8 cellular contexts compared by ENCODE assay signal in genomic region chr22:37050913-37051628, GRCh38. TPM values are rescaled to one million over a fixed set of nuclear protein-coding genes. Genes with fewer than 3 reads are reported as not detected.
DNase-seq lines count a peak whose midpoint lies in the region; ATAC-seq lines count a peak whose summit lies in the region.

No MANE protein-coding gene starts in this region.

- ATAC-seq in aorta (ENCODE audit: low FRiP score), result no peak

- intact Hi-C loops in activated T-helper 1 cell treated with anti-CD3 and anti-CD28 coated beads, Interleukin-12 subunit alpha, Interleukin-12 subunit beta, Interleukin-2, Interleukin-4 antibody, amounts not matched to agents 30 ng/mL and 10 ng/mL and 1 ng/mL, durations not matched to agents 14 hours and 24 hours and 36 hours (cut with micrococcal nuclease), result loop anchor here (1.0 kb wide), 1 partner anchor 275 kb away; the partner anchor contains the start of gene IFT27
- intact Hi-C loops in aorta (cut with DNase I), result no loop called here

- H3K9me3 ChIP-seq in iPS-18c (ENCODE audit: control insufficient read depth, insufficient read depth, low read length) (no peaks in the 10 kb centered on the region), stomach smooth muscle (ENCODE audit: control insufficient read depth in 2 of 2, low read length in 2 of 2) (no peaks in the 10 kb centered on the region), aorta (ENCODE audit: control insufficient read depth, low read length) (no peaks in the 10 kb centered on the region)

- DNase-seq in T-helper 2 cell treated with Interferon-gamma antibody and Interleukin-4, amounts not matched to agents 5 μg/mL and 100 μg/mL, for 36 hours (ENCODE audit: low spot score), result no peak
- DNase-seq in T-helper 2 cell (no peak), SHP77 treated with DMSO at 0.1 percent for 48 hours (lab: John Stamatoyannopoulos, UW) (no peak), aorta (no peak), NCI-H510A treated with DMSO at 0.1 percent for 48 hours (lab: John Stamatoyannopoulos, UW) (no peak)
- DNase-seq in activated T-helper 1 cell treated with anti-CD3 and anti-CD28 coated beads, Interleukin-12 subunit alpha, Interleukin-12 subunit beta, Interleukin-2, Interleukin-4 antibody, amounts not matched to agents 30 ng/mL and 10 ng/mL and 1 ng/mL, durations not matched to agents 14 hours and 24 hours and 36 hours (ENCODE audit: low spot score), result no peak

- H3K4me3 ChIP-seq in iPS-18c (ENCODE audit: insufficient read depth, low read depth, low read length), result peak overlapping the region; percentile 82
- peak overlapping the region; percentile 49 to 79 for H3K4me3 ChIP-seq in stomach smooth muscle (ENCODE audit: low read length in 2 of 2)
- H3K4me3 ChIP-seq in aorta (ENCODE audit: low read length in 2 of 2), result peak overlapping the region in 1 of 2 donors; percentile 74

- no peaks in the 10 kb centered on the region for H3K9me3 Mint-ChIP-seq in T-helper 2 cell treated with Interferon-gamma antibody and Interleukin-4, amounts not matched to agents 5 μg/mL and 100 μg/mL, for 36 hours
- H3K9me3 Mint-ChIP-seq in activated T-helper 1 cell treated with anti-CD3 and anti-CD28 coated beads, Interleukin-12 subunit alpha, Interleukin-12 subunit beta, Interleukin-2, Interleukin-4 antibody, amounts not matched to agents 30 ng/mL and 10 ng/mL and 1 ng/mL, durations not matched to agents 14 hours and 24 hours and 36 hours, result no peaks in the 10 kb centered on the region

- H3K36me3 Mint-ChIP-seq in T-helper 2 cell treated with Interferon-gamma antibody and Interleukin-4, amounts not matched to agents 5 μg/mL and 100 μg/mL, for 36 hours (ENCODE audit: low read depth), result no peaks in the 10 kb centered on the region
- peaks cover 4% of the 10 kb centered on the region for H3K36me3 Mint-ChIP-seq in activated T-helper 1 cell treated with anti-CD3 and anti-CD28 coated beads, Interleukin-12 subunit alpha, Interleukin-12 subunit beta, Interleukin-2, Interleukin-4 antibody, amounts not matched to agents 30 ng/mL and 10 ng/mL and 1 ng/mL, durations not matched to agents 14 hours and 24 hours and 36 hours (ENCODE audit: low read depth)

- H3K4me1 ChIP-seq in stomach smooth muscle (ENCODE audit: control insufficient read depth, insufficient read depth, low read length) (peaks cover 9% of the 10 kb centered on the region), aorta (ENCODE audit: control insufficient read depth in 1 of 2, insufficient read depth in 2 of 2, low read length in 2 of 2) (no peaks in the 10 kb centered on the region)

- no peak overlapping the region for H3K9ac ChIP-seq in stomach smooth muscle (ENCODE audit: low read length in 2 of 2)

- peaks cover 7 to 8% of the 10 kb centered on the region in 2 donors for H3K36me3 ChIP-seq in stomach smooth muscle (ENCODE audit: control insufficient read depth in 2 of 2, insufficient read depth in 2 of 2, low read length in 2 of 2)
- peaks cover 0 to 2% of the 10 kb centered on the region in 2 donors for H3K36me3 ChIP-seq in aorta (ENCODE audit: control insufficient read depth in 1 of 2, insufficient read depth in 2 of 2, low read length in 1 of 2)

- no peaks in the 10 kb centered on the region for H3K27me3 Mint-ChIP-seq in T-helper 2 cell treated with Interferon-gamma antibody and Interleukin-4, amounts not matched to agents 5 μg/mL and 100 μg/mL, for 36 hours (ENCODE audit: low read depth)
- H3K27me3 Mint-ChIP-seq in activated T-helper 1 cell treated with anti-CD3 and anti-CD28 coated beads, Interleukin-12 subunit alpha, Interleukin-12 subunit beta, Interleukin-2, Interleukin-4 antibody, amounts not matched to agents 30 ng/mL and 10 ng/mL and 1 ng/mL, durations not matched to agents 14 hours and 24 hours and 36 hours (ENCODE audit: insufficient read depth), result peaks cover 1% of the 10 kb centered on the region

- H3K27ac Mint-ChIP-seq in T-helper 2 cell treated with Interferon-gamma antibody and Interleukin-4, amounts not matched to agents 5 μg/mL and 100 μg/mL, for 36 hours, result no peak overlapping the region
- peak overlapping the region; percentile 68 for H3K27ac Mint-ChIP-seq in activated T-helper 1 cell treated with anti-CD3 and anti-CD28 coated beads, Interleukin-12 subunit alpha, Interleukin-12 subunit beta, Interleukin-2, Interleukin-4 antibody, amounts not matched to agents 30 ng/mL and 10 ng/mL and 1 ng/mL, durations not matched to agents 14 hours and 24 hours and 36 hours

- WGBS in aorta, 2 donors, result 22 to 24% methylated on average over 22 of the region's 22 CpGs

- H3K4me3 Mint-ChIP-seq in T-helper 2 cell treated with Interferon-gamma antibody and Interleukin-4, amounts not matched to agents 5 μg/mL and 100 μg/mL, for 36 hours, result peak overlapping the region; percentile 65
- H3K4me3 Mint-ChIP-seq in activated T-helper 1 cell treated with anti-CD3 and anti-CD28 coated beads, Interleukin-12 subunit alpha, Interleukin-12 subunit beta, Interleukin-2, Interleukin-4 antibody, amounts not matched to agents 30 ng/mL and 10 ng/mL and 1 ng/mL, durations not matched to agents 14 hours and 24 hours and 36 hours, result peak overlapping the region; percentile 75

- H3K27ac ChIP-seq in stomach smooth muscle (ENCODE audit: low read length), result no peak overlapping the region
- H3K27ac ChIP-seq in aorta (ENCODE audit: low read depth in 1 of 2, low read length in 2 of 2), result no peak overlapping the region

- no peaks in the 10 kb centered on the region for H3K27me3 ChIP-seq in stomach smooth muscle (ENCODE audit: control insufficient read depth in 1 of 2, insufficient read depth in 2 of 2, low read length in 2 of 2)
- H3K27me3 ChIP-seq in aorta (ENCODE audit: control insufficient read depth in 1 of 2, insufficient read depth in 2 of 2, low read length in 1 of 2), result no peaks in the 10 kb centered on the region

- peaks cover 8% of the 10 kb centered on the region for H3K4me1 Mint-ChIP-seq in T-helper 2 cell treated with Interferon-gamma antibody and Interleukin-4, amounts not matched to agents 5 μg/mL and 100 μg/mL, for 36 hours (ENCODE audit: low read depth)
- peaks cover 9% of the 10 kb centered on the region for H3K4me1 Mint-ChIP-seq in activated T-helper 1 cell treated with anti-CD3 and anti-CD28 coated beads, Interleukin-12 subunit alpha, Interleukin-12 subunit beta, Interleukin-2, Interleukin-4 antibody, amounts not matched to agents 30 ng/mL and 10 ng/mL and 1 ng/mL, durations not matched to agents 14 hours and 24 hours and 36 hours (ENCODE audit: low read depth)

RNA-seq across cellular contexts. Expression of gene KCTD17, which starts 0.5 kb away (rescaled TPM):
- total RNA-seq in activated T-helper 1 cell treated with anti-CD3 and anti-CD28 coated beads, Interleukin-12 subunit alpha, Interleukin-12 subunit beta, Interleukin-2, Interleukin-4 antibody, amounts not matched to agents 30 ng/mL and 10 ng/mL and 1 ng/mL, durations not matched to agents 14 hours and 24 hours and 36 hours, result 65.4 and 68.1 TPM in 2 replicates
- total RNA-seq in aorta, result 10 to 100 TPM; 21.0 to 27.5 TPM
- 10 to 100 TPM; 15.2 to 20.5 TPM for polyA plus RNA-seq in aorta

RNA-seq across cellular contexts. Expression of gene MPST, which starts 31.5 kb away (rescaled TPM):
- total RNA-seq in activated T-helper 1 cell treated with anti-CD3 and anti-CD28 coated beads, Interleukin-12 subunit alpha, Interleukin-12 subunit beta, Interleukin-2, Interleukin-4 antibody, amounts not matched to agents 30 ng/mL and 10 ng/mL and 1 ng/mL, durations not matched to agents 14 hours and 24 hours and 36 hours, result 18.0 and 20.1 TPM in 2 replicates
- 10 to 100 TPM; 30.8 to 38.6 TPM for total RNA-seq in aorta
- polyA plus RNA-seq in aorta, result 100 to 1,000 TPM in 1 of 2 donors, 10 to 100 TPM in 1; 55.1 to 102 TPM

RNA-seq across cellular contexts. Expression of gene TST, which starts 31.8 kb away (rescaled TPM):
- total RNA-seq in activated T-helper 1 cell treated with anti-CD3 and anti-CD28 coated beads, Interleukin-12 subunit alpha, Interleukin-12 subunit beta, Interleukin-2, Interleukin-4 antibody, amounts not matched to agents 30 ng/mL and 10 ng/mL and 1 ng/mL, durations not matched to agents 14 hours and 24 hours and 36 hours, result 6.9 and 8.2 TPM in 2 replicates
- 1 to 10 TPM; 9.7 to 10.0 TPM for total RNA-seq in aorta
- polyA plus RNA-seq in aorta, result 10 to 100 TPM; 26.8 to 61.7 TPM

RNA-seq across cellular contexts. Expression of gene TMPRSS6, which starts 58.4 kb away (rescaled TPM):
- total RNA-seq in activated T-helper 1 cell treated with anti-CD3 and anti-CD28 coated beads, Interleukin-12 subunit alpha, Interleukin-12 subunit beta, Interleukin-2, Interleukin-4 antibody, amounts not matched to agents 30 ng/mL and 10 ng/mL and 1 ng/mL, durations not matched to agents 14 hours and 24 hours and 36 hours, result 2.3 and 3.3 TPM in 2 replicates
- not detected for total RNA-seq in aorta
- polyA plus RNA-seq in aorta, result not detected
